1 cellular context compared by ENCODE assay signal in the genomic region with DNA sequence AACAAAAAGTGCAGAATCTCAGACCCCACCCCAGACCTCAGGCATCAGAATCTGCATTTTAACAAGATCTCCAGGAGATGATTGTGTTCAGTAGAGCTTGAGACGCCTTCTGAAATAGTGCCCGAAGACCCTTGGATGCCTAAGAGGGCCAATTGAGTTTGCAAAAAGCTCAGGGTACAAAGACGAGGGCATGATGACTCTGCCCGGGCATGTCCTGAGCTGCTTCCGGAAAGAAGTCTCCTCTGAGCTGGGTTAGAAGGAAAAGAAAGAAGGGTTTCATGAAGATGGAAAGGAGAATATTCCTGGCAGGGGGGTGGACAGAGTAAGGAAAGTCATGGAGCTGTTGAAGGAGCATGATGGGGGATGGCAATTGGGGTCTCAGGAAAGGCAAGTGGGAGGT.
TF ChIP-seq lines count a peak whose summit lies in the region.

No MANE protein-coding gene starts in this region.

TF ChIP-seq in GM23338, 12 proteins besides CTCF, POLR2A, EP300 and RAD21:
- TF ChIP-seq ETS1 (IDR thresholded peaks at IDR 0.05) (no peak), JUNB (IDR thresholded peaks at IDR 0.05; ENCODE audit: unreplicated experiment) (no peak), CREB1 (CRISPR knock-in tag; IDR thresholded peaks at IDR 0.05; ENCODE audit: low read depth) (no peak), POLR2AphosphoS5 (IDR thresholded peaks at IDR 0.05; ENCODE audit: low read depth) (no peak), REST (IDR thresholded peaks at IDR 0.05; ENCODE audit: unreplicated experiment) (no peak), EZH2 (IDR thresholded peaks at IDR 0.05; ENCODE audit: low read depth, unreplicated experiment) (no peak), ZNF114 (CRISPR knock-in tag; IDR thresholded peaks at IDR 0.05) (no peak), STAT1 (IDR thresholded peaks at IDR 0.05; ENCODE audit: unreplicated experiment) (no peak), NANOG (IDR thresholded peaks at IDR 0.05; ENCODE audit: borderline replicate concordance) (no peak), EZH2phosphoT487 (IDR thresholded peaks at IDR 0.05; ENCODE audit: unreplicated experiment) (no peak), ZNF331 (CRISPR knock-in tag; IDR thresholded peaks at IDR 0.05; ENCODE audit: low read depth) (no peak)
- TF ChIP-seq, protein P1, sequence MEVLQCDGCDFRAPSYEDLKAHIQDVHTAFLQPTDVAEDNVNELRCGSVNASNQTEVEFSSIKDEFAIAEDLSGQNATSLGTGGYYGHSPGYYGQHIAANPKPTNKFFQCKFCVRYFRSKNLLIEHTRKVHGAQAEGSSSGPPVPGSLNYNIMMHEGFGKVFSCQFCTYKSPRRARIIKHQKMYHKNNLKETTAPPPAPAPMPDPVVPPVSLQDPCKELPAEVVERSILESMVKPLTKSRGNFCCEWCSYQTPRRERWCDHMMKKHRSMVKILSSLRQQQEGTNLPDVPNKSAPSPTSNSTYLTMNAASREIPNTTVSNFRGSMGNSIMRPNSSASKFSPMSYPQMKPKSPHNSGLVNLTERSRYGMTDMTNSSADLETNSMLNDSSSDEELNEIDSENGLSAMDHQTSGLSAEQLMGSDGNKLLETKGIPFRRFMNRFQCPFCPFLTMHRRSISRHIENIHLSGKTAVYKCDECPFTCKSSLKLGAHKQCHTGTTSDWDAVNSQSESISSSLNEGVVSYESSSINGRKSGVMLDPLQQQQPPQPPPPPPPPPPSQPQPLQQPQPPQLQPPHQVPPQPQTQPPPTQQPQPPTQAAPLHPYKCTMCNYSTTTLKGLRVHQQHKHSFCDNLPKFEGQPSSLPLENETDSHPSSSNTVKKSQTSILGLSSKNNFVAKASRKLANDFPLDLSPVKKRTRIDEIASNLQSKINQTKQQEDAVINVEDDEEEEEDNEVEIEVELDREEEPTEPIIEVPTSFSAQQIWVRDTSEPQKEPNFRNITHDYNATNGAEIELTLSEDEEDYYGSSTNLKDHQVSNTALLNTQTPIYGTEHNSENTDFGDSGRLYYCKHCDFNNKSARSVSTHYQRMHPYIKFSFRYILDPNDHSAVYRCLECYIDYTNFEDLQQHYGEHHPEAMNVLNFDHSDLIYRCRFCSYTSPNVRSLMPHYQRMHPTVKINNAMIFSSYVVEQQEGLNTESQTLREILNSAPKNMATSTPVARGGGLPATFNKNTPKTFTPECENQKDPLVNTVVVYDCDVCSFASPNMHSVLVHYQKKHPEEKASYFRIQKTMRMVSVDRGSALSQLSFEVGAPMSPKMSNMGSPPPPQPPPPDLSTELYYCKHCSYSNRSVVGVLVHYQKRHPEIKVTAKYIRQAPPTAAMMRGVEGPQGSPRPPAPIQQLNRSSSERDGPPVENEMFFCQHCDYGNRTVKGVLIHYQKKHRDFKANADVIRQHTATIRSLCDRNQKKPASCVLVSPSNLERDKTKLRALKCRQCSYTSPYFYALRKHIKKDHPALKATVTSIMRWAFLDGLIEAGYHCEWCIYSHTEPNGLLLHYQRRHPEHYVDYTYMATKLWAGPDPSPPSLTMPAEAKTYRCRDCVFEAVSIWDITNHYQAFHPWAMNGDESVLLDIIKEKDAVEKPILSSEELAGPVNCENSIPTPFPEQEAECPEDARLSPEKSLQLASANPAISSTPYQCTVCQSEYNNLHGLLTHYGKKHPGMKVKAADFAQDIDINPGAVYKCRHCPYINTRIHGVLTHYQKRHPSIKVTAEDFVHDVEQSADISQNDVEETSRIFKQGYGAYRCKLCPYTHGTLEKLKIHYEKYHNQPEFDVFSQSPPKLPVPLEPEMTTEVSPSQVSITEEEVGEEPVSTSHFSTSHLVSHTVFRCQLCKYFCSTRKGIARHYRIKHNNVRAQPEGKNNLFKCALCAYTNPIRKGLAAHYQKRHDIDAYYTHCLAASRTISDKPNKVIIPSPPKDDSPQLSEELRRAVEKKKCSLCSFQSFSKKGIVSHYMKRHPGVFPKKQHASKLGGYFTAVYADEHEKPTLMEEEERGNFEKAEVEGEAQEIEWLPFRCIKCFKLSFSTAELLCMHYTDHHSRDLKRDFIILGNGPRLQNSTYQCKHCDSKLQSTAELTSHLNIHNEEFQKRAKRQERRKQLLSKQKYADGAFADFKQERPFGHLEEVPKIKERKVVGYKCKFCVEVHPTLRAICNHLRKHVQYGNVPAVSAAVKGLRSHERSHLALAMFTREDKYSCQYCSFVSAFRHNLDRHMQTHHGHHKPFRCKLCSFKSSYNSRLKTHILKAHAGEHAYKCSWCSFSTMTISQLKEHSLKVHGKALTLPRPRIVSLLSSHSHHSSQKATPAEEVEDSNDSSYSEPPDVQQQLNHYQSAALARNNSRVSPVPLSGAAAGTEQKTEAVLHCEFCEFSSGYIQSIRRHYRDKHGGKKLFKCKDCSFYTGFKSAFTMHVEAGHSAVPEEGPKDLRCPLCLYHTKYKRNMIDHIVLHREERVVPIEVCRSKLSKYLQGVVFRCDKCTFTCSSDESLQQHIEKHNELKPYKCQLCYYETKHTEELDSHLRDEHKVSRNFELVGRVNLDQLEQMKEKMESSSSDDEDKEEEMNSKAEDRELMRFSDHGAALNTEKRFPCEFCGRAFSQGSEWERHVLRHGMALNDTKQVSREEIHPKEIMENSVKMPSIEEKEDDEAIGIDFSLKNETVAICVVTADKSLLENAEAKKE (CRISPR knock-in tag; IDR thresholded peaks at IDR 0.05), result no peak
